ENCODE assay signal across 20 cellular contexts in genomic region chr17:50046179-50046578, GRCh38. TPM values are rescaled to one million over a fixed set of nuclear protein-coding genes. Genes with fewer than 3 reads are reported as not detected.
"Had no signal": no experiment of that assay in that cellular context is flagged by ENCODE, and none has a peak within 500 bp of the region (broad histone marks: within the 10 kb centered on the region; RNA-seq: fewer than 3 reads in every experiment).

No MANE protein-coding gene starts in this region.

- DNase-seq: activated CD4-positive, alpha-beta T cell treated with anti-CD3 and anti-CD28 coated beads, Interleukin-2, amount 50 U/mL, for 48 hours; activated CD4-positive, CD25-positive, alpha-beta regulatory T cell treated with anti-CD3 and anti-CD28 coated beads, Interleukin-2, amount 50 U/mL, for 72 hours; activated effector memory CD4-positive, alpha-beta T cell treated with Interleukin-2 at 50 U/mL for 16 hours; activated T-cell treated with anti-CD3 and anti-CD28 coated beads, Interleukin-2, amount 50 U/mL, for 4 hours; hippocampal formation; kidney; left ventricle myocardium inferior; naive thymus-derived CD4-positive, alpha-beta T cell; right cardiac atrium; small intestine; stimulated activated CD4-positive, alpha-beta T cell treated with anti-CD3 and anti-CD28 coated beads, Interleukin-4, amount 100 ng/mL, for 24 hours; stimulated activated naive CD4-positive, alpha-beta T cell; uterus had no signal

- H3K9me3 ChIP-seq: adrenal gland, esophagus muscularis mucosa, left ventricle myocardium inferior, mucosa of descending colon, tibial artery, uterus had no signal

- H3K27ac ChIP-seq: adrenal gland, cardiac muscle cell, esophagus muscularis mucosa, left ventricle myocardium inferior, uterus had no signal

- H3K36me3 ChIP-seq: adrenal gland, cardiac muscle cell, esophagus muscularis mucosa, left ventricle myocardium inferior, tibial artery, uterus had no signal

- H3K4me1 ChIP-seq: uterus had no signal

- FAIRE-seq: colon, endometrium, kidney, small intestine had no signal

- H3K27me3 ChIP-seq: adrenal gland, cardiac muscle cell, esophagus muscularis mucosa, tibial artery, uterus had no signal

- ATAC-seq: activated T-cell treated with anti-CD3 and anti-CD28 coated beads, Interleukin-2, amount 50 U/mL, for 4 hours; mucosa of descending colon; naive thymus-derived CD4-positive, alpha-beta T cell; right cardiac atrium had no signal

- H3K4me3 ChIP-seq: adrenal gland, cardiac muscle cell, esophagus muscularis mucosa, left ventricle myocardium inferior, mucosa of descending colon, tibial artery, uterus had no signal

RNA-seq across cellular contexts. Expression of gene DLX3, which starts 51.2 kb away (rescaled TPM):
- total RNA-seq: left ventricle myocardium inferior; naive thymus-derived CD4-positive, alpha-beta T cell had no signal
- polyA plus RNA-seq: naive thymus-derived CD4-positive, alpha-beta T cell had no signal
